ENCODE assay signal across 8 cellular contexts in genomic region chr1:207751463-207751789, GRCh38. TPM values are rescaled to one million over a fixed set of nuclear protein-coding genes. Genes with fewer than 3 reads are reported as not detected.
DNase-seq lines count a peak whose midpoint lies in the region; ATAC-seq and TF ChIP-seq lines count a peak whose summit lies in the region.
"Not testable (repeated sequence)": the region's sequence is repeated elsewhere in the genome, so short reads cannot be mapped to it uniquely, and the experiment has no call there.

No MANE protein-coding gene starts in this region.

- peaks cover 48% of the 10 kb centered on the region for H3K4me1 Mint-ChIP-seq in CD14-positive monocyte
- H3K4me1 Mint-ChIP-seq in activated CD4-positive, alpha-beta T cell treated with anti-CD3 and anti-CD28 coated beads, Interleukin-2, amount 10 ng/mL, durations not matched to agents 24 days and 14 days, result peaks cover 56% of the 10 kb centered on the region
- H3K4me1 Mint-ChIP-seq in naive thymus-derived CD8-positive, alpha-beta T cell, result peaks cover 42 to 80% (median 79%) of the 10 kb centered on the region in 4 donors

- H3K36me3 ChIP-seq in KOPT-K1 (ENCODE audit: insufficient read depth, low read length); left ventricle myocardium inferior; subcutaneous abdominal adipose tissue (ENCODE audit: control insufficient read depth in 5 of 5, insufficient read depth in 5 of 5, low read length in 5 of 5): not testable (repeated sequence)

- TF ChIP-seq CTCF in CD14-positive monocyte (IDR thresholded peaks at IDR 0.05); left ventricle myocardium inferior (IDR thresholded peaks at IDR 0.05; ENCODE audit: borderline replicate concordance): not testable (repeated sequence)

- not testable (repeated sequence) for H3K9me3 Mint-ChIP-seq in CD14-positive monocyte; activated CD4-positive, alpha-beta T cell treated with anti-CD3 and anti-CD28 coated beads, Interleukin-2, amount 10 ng/mL, durations not matched to agents 24 days and 14 days; naive thymus-derived CD8-positive, alpha-beta T cell

- POLR2A ChIA-PET in naive thymus-derived CD8-positive, alpha-beta T cell (lab: Charles Lee), result interaction anchor here (0.6 to 2.7 kb wide), 4 partner anchors 14 to 72 kb away, joined by 3 to 19 read pairs (median 4); no protein-coding TSS in a partner anchor

- H3K4me1 ChIP-seq in left ventricle myocardium inferior (peaks cover 83% of the 10 kb centered on the region), subcutaneous abdominal adipose tissue (ENCODE audit: control insufficient read depth in 5 of 5, insufficient read depth in 5 of 5, low read length in 5 of 5) (peaks cover 11 to 58% (median 47%) of the 10 kb centered on the region in 5 donors)

- H3K4me3 ChIP-seq in left ventricle myocardium inferior (peak overlapping the region; percentile 88), subcutaneous abdominal adipose tissue (ENCODE audit: low read depth in 1 of 5, low read length in 5 of 5) (peak overlapping the region; percentile 67 to 98 (median 91))

- not testable (repeated sequence) for H3K27me3 Mint-ChIP-seq in CD14-positive monocyte (ENCODE audit: low read depth in 3 of 3); activated CD4-positive, alpha-beta T cell treated with anti-CD3 and anti-CD28 coated beads, Interleukin-2, amount 10 ng/mL, durations not matched to agents 24 days and 14 days; naive thymus-derived CD8-positive, alpha-beta T cell

- peak overlapping the region; percentile 91 for H3K27ac ChIP-seq in KOPT-K1 (ENCODE audit: low read depth, low read length, poor library complexity, severe bottlenecking)
- H3K27ac ChIP-seq in caudate nucleus (ENCODE audit: low read depth, low read length), result peak overlapping the region; percentile 75
- peak overlapping the region; percentile 96 for H3K27ac ChIP-seq in left ventricle myocardium inferior (replicated peaks)
- peak overlapping the region; percentile 98 for H3K27ac ChIP-seq in subcutaneous abdominal adipose tissue (ENCODE audit: low read depth, low read length)

- peak overlapping the region; percentile 97 to 100 (median 98) for H3K27ac Mint-ChIP-seq in CD14-positive monocyte
- H3K27ac Mint-ChIP-seq in activated CD4-positive, alpha-beta T cell treated with anti-CD3 and anti-CD28 coated beads, Interleukin-2, amount 10 ng/mL, durations not matched to agents 24 days and 14 days, result peak overlapping the region; percentile 98
- peak overlapping the region; percentile 96 to 99 (median 98) for H3K27ac Mint-ChIP-seq in naive thymus-derived CD8-positive, alpha-beta T cell

- H3K9me3 ChIP-seq in KOPT-K1 (ENCODE audit: insufficient read depth, low read length, poor library complexity, severe bottlenecking); left ventricle myocardium inferior (replicated peaks); subcutaneous abdominal adipose tissue (ENCODE audit: control insufficient read depth in 5 of 5, low read length in 5 of 5): not testable (repeated sequence)

- intact Hi-C loops in CD14-positive monocyte (cut with micrococcal nuclease), result loop anchor here in 1 of 2 donors (5.0 kb wide), 1 partner anchor 116 kb away; no protein-coding TSS in a partner anchor
- intact Hi-C loops in activated CD4-positive, alpha-beta T cell treated with anti-CD3 and anti-CD28 coated beads, Interleukin-2, amount 10 ng/mL, durations not matched to agents 24 days and 14 days (cut with micrococcal nuclease), result loop anchor here (5.0 kb wide), 1 partner anchor 699 kb away; the partner anchor contains the start of genes PFKFB2 and YOD1
- intact Hi-C loops in left ventricle myocardium inferior (cut with micrococcal nuclease), result not testable (repeated sequence)

- not testable (repeated sequence) for H3K27me3 ChIP-seq in left ventricle myocardium inferior (ENCODE audit: low read depth); subcutaneous abdominal adipose tissue (ENCODE audit: control insufficient read depth in 5 of 5, insufficient read depth in 4 of 5, low read length in 5 of 5)

- DNase-seq in CD14-positive monocyte (ENCODE audit: low spot score); activated CD4-positive, alpha-beta T cell treated with anti-CD3 and anti-CD28 coated beads, Interleukin-2, amount 10 ng/mL, durations not matched to agents 24 days and 14 days; left ventricle myocardium inferior; naive thymus-derived CD8-positive, alpha-beta T cell: not testable (repeated sequence)
- peak in 1 of 61 donors; percentile 49 for DNase-seq in caudate nucleus (lab: John Stamatoyannopoulos, UW)

- not testable (repeated sequence) for H3K36me3 Mint-ChIP-seq in CD14-positive monocyte; naive thymus-derived CD8-positive, alpha-beta T cell
- H3K36me3 Mint-ChIP-seq in activated CD4-positive, alpha-beta T cell treated with anti-CD3 and anti-CD28 coated beads, Interleukin-2, amount 10 ng/mL, durations not matched to agents 24 days and 14 days (ENCODE audit: low read depth), result peaks cover 10% of the 10 kb centered on the region

- peak overlapping the region; percentile 71 to 96 (median 91) for H3K9ac ChIP-seq in subcutaneous abdominal adipose tissue (ENCODE audit: low read length in 5 of 5)

- peak overlapping the region; percentile 100 for H3K4me3 Mint-ChIP-seq in CD14-positive monocyte
- H3K4me3 Mint-ChIP-seq in activated CD4-positive, alpha-beta T cell treated with anti-CD3 and anti-CD28 coated beads, Interleukin-2, amount 10 ng/mL, durations not matched to agents 24 days and 14 days, result peak overlapping the region; percentile 98
- peak overlapping the region; percentile 96 to 100 (median 99) for H3K4me3 Mint-ChIP-seq in naive thymus-derived CD8-positive, alpha-beta T cell

- peak; percentile 2 for ATAC-seq in GM21717 (IDR thresholded peaks at IDR 0.05; ENCODE audit: unreplicated experiment)
- ATAC-seq in naive thymus-derived CD8-positive, alpha-beta T cell, result not testable (repeated sequence)

RNA-seq across cellular contexts. Expression of gene CD46, which starts 0.4 kb away (rescaled TPM):
- polyA plus RNA-seq in CD14-positive monocyte, result 100 to 1,000 TPM; 210 to 259 TPM
- 96.3 and 107 TPM in 2 replicates for total RNA-seq in activated CD4-positive, alpha-beta T cell treated with anti-CD3 and anti-CD28 coated beads, Interleukin-2, amount 10 ng/mL, durations not matched to agents 24 days and 14 days
- total RNA-seq in left ventricle myocardium inferior, result 105 TPM
- 100 to 1,000 TPM; 225 to 234 TPM for total RNA-seq in naive thymus-derived CD8-positive, alpha-beta T cell
- 100 to 1,000 TPM; 112 to 137 (median 123) TPM for polyA plus RNA-seq in naive thymus-derived CD8-positive, alpha-beta T cell
